In genomic region chr1:156123356-156124196, GRCh38 we compare ENCODE assay signal across 1 cellular context.
A peak's percentile ranks its signal among the peaks of the same experiment; 100 is the strongest.
TF ChIP-seq lines count a peak whose summit lies in the region.

No MANE protein-coding gene starts in this region.

TF ChIP-seq in HepG2, 621 proteins besides CTCF, POLR2A, EP300 and RAD21 (continued from another document and continues in another):
- TF ChIP-seq, protein P1, sequence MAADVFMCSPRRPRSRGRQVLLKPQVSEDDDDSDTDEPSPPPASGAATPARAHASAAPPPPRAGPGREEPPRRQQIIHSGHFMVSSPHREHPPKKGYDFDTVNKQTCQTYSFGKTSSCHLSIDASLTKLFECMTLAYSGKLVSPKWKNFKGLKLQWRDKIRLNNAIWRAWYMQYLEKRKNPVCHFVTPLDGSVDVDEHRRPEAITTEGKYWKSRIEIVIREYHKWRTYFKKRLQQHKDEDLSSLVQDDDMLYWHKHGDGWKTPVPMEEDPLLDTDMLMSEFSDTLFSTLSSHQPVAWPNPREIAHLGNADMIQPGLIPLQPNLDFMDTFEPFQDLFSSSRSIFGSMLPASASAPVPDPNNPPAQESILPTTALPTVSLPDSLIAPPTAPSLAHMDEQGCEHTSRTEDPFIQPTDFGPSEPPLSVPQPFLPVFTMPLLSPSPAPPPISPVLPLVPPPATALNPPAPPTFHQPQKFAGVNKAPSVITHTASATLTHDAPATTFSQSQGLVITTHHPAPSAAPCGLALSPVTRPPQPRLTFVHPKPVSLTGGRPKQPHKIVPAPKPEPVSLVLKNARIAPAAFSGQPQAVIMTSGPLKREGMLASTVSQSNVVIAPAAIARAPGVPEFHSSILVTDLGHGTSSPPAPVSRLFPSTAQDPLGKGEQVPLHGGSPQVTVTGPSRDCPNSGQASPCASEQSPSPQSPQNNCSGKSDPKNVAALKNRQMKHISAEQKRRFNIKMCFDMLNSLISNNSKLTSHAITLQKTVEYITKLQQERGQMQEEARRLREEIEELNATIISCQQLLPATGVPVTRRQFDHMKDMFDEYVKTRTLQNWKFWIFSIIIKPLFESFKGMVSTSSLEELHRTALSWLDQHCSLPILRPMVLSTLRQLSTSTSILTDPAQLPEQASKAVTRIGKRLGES (CRISPR knock-in tag; IDR thresholded peaks at IDR 0.05; ENCODE audit: borderline replicate concordance) = no peak
- TF ChIP-seq ZNF776 (CRISPR knock-in tag; IDR thresholded peaks at IDR 0.05) (no peak), CENPX (CRISPR knock-in tag; IDR thresholded peaks at IDR 0.05) (no peak), ZNF773 (CRISPR knock-in tag; IDR thresholded peaks at IDR 0.05; ENCODE audit: borderline replicate concordance) (no peak), KAT7 (CRISPR knock-in tag; IDR thresholded peaks at IDR 0.05; ENCODE audit: borderline replicate concordance) (no peak), IRX3 (CRISPR knock-in tag; IDR thresholded peaks at IDR 0.05; ENCODE audit: borderline replicate concordance, low read depth) (no peak), ZNF790 (CRISPR knock-in tag; IDR thresholded peaks at IDR 0.05; ENCODE audit: borderline replicate concordance) (no peak), NFATC3 (CRISPR knock-in tag; IDR thresholded peaks at IDR 0.05) (no peak), DZIP1 (CRISPR knock-in tag; IDR thresholded peaks at IDR 0.05) (no peak), CREM (IDR thresholded peaks at IDR 0.05) (0 out of 2 replicates have a peak, but pooled peaks have one; percentile 24), CREM (CRISPR knock-in tag; IDR thresholded peaks at IDR 0.05) (no peak), ZMAT3 (CRISPR knock-in tag; conservative IDR thresholded peaks at IDR 0.05) (no peak), YY1 (IDR thresholded peaks at IDR 0.05; ENCODE audit: insufficient read depth, insufficient replicate concordance, low read depth, low read length) (peak; percentile 17), KDM1A (CRISPR knock-in tag; IDR thresholded peaks at IDR 0.05) (no peak), PPARG (CRISPR knock-in tag; conservative IDR thresholded peaks at IDR 0.05) (no peak; the same call in 1 of the 2 replicates), ZFX (CRISPR knock-in tag; IDR thresholded peaks at IDR 0.05; ENCODE audit: low read depth) (peak; percentile 76), ZC3H4 (CRISPR knock-in tag; IDR thresholded peaks at IDR 0.05; ENCODE audit: borderline replicate concordance) (no peak), MLLT10 (CRISPR knock-in tag; IDR thresholded peaks at IDR 0.05) (no peak), KLF11 (CRISPR knock-in tag; IDR thresholded peaks at IDR 0.05) (no peak), ZBTB38 (CRISPR knock-in tag; IDR thresholded peaks at IDR 0.05) (no peak; the same call in 1 of the 2 replicates), HES4 (CRISPR knock-in tag; IDR thresholded peaks at IDR 0.05; ENCODE audit: borderline replicate concordance) (no peak), PRDM4 (CRISPR knock-in tag; IDR thresholded peaks at IDR 0.05; ENCODE audit: borderline replicate concordance) (no peak), KLF6 (CRISPR knock-in tag; IDR thresholded peaks at IDR 0.05) (peak; percentile 80), SOX5 (CRISPR knock-in tag; IDR thresholded peaks at IDR 0.05; ENCODE audit: borderline replicate concordance) (peak; percentile 71; the same call in 1 of the 2 replicates), CCAR2 (optimal IDR thresholded peaks at IDR 0.05; ENCODE audit: low read depth, low read length) (no peak), ZKSCAN1 (IDR thresholded peaks at IDR 0.05; ENCODE audit: low read length) (no peak), KLF15 (CRISPR knock-in tag; IDR thresholded peaks at IDR 0.05; ENCODE audit: borderline replicate concordance) (no peak), ZKSCAN8 (CRISPR knock-in tag; IDR thresholded peaks at IDR 0.05; ENCODE audit: borderline replicate concordance) (0 out of 2 replicates have a peak, but pooled peaks have one; percentile 19), RERE (CRISPR knock-in tag; IDR thresholded peaks at IDR 0.05; ENCODE audit: low read depth) (no peak), IKZF1 (IDR thresholded peaks at IDR 0.05) (no peak), ZNF530 (CRISPR knock-in tag; IDR thresholded peaks at IDR 0.05; ENCODE audit: low read depth) (no peak), ZNF552 (CRISPR knock-in tag; IDR thresholded peaks at IDR 0.05; ENCODE audit: borderline replicate concordance) (no peak), ZNF10 (CRISPR knock-in tag; IDR thresholded peaks at IDR 0.05; ENCODE audit: borderline replicate concordance, low read depth) (no peak)
- TF ChIP-seq, protein P2, sequence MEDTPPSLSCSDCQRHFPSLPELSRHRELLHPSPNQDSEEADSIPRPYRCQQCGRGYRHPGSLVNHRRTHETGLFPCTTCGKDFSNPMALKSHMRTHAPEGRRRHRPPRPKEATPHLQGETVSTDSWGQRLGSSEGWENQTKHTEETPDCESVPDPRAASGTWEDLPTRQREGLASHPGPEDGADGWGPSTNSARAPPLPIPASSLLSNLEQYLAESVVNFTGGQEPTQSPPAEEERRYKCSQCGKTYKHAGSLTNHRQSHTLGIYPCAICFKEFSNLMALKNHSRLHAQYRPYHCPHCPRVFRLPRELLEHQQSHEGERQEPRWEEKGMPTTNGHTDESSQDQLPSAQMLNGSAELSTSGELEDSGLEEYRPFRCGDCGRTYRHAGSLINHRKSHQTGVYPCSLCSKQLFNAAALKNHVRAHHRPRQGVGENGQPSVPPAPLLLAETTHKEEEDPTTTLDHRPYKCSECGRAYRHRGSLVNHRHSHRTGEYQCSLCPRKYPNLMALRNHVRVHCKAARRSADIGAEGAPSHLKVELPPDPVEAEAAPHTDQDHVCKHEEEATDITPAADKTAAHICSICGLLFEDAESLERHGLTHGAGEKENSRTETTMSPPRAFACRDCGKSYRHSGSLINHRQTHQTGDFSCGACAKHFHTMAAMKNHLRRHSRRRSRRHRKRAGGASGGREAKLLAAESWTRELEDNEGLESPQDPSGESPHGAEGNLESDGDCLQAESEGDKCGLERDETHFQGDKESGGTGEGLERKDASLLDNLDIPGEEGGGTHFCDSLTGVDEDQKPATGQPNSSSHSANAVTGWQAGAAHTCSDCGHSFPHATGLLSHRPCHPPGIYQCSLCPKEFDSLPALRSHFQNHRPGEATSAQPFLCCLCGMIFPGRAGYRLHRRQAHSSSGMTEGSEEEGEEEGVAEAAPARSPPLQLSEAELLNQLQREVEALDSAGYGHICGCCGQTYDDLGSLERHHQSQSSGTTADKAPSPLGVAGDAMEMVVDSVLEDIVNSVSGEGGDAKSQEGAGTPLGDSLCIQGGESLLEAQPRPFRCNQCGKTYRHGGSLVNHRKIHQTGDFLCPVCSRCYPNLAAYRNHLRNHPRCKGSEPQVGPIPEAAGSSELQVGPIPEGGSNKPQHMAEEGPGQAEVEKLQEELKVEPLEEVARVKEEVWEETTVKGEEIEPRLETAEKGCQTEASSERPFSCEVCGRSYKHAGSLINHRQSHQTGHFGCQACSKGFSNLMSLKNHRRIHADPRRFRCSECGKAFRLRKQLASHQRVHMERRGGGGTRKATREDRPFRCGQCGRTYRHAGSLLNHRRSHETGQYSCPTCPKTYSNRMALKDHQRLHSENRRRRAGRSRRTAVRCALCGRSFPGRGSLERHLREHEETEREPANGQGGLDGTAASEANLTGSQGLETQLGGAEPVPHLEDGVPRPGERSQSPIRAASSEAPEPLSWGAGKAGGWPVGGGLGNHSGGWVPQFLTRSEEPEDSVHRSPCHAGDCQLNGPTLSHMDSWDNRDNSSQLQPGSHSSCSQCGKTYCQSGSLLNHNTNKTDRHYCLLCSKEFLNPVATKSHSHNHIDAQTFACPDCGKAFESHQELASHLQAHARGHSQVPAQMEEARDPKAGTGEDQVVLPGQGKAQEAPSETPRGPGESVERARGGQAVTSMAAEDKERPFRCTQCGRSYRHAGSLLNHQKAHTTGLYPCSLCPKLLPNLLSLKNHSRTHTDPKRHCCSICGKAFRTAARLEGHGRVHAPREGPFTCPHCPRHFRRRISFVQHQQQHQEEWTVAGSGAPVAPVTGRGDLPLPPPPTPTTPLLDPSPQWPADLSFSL (CRISPR knock-in tag; IDR thresholded peaks at IDR 0.05) = no peak
- TF ChIP-seq, protein P3, sequence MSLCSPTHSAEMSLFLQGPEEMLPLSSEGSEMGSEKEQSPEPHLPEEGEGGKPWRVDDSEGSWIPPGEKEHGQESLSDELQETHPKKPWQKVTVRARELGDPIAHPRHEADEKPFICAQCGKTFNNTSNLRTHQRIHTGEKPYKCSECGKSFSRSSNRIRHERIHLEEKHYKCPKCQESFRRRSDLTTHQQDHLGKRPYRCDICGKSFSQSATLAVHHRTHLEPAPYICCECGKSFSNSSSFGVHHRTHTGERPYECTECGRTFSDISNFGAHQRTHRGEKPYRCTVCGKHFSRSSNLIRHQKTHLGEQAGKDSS (CRISPR knock-in tag; IDR thresholded peaks at IDR 0.05; ENCODE audit: borderline replicate concordance, low read depth) = peak; percentile 63; the same call in 1 of the 2 replicates
- TF ChIP-seq, protein P4, sequence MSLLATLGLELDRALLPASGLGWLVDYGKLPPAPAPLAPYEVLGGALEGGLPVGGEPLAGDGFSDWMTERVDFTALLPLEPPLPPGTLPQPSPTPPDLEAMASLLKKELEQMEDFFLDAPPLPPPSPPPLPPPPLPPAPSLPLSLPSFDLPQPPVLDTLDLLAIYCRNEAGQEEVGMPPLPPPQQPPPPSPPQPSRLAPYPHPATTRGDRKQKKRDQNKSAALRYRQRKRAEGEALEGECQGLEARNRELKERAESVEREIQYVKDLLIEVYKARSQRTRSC (CRISPR knock-in tag; IDR thresholded peaks at IDR 0.05; ENCODE audit: low read depth) = no peak
- TF ChIP-seq, protein P5, sequence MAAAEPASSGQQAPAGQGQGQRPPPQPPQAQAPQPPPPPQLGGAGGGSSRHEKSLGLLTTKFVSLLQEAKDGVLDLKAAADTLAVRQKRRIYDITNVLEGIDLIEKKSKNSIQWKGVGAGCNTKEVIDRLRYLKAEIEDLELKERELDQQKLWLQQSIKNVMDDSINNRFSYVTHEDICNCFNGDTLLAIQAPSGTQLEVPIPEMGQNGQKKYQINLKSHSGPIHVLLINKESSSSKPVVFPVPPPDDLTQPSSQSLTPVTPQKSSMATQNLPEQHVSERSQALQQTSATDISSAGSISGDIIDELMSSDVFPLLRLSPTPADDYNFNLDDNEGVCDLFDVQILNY (CRISPR knock-in tag; conservative IDR thresholded peaks at IDR 0.05) = no peak
